In the genomic region with DNA sequence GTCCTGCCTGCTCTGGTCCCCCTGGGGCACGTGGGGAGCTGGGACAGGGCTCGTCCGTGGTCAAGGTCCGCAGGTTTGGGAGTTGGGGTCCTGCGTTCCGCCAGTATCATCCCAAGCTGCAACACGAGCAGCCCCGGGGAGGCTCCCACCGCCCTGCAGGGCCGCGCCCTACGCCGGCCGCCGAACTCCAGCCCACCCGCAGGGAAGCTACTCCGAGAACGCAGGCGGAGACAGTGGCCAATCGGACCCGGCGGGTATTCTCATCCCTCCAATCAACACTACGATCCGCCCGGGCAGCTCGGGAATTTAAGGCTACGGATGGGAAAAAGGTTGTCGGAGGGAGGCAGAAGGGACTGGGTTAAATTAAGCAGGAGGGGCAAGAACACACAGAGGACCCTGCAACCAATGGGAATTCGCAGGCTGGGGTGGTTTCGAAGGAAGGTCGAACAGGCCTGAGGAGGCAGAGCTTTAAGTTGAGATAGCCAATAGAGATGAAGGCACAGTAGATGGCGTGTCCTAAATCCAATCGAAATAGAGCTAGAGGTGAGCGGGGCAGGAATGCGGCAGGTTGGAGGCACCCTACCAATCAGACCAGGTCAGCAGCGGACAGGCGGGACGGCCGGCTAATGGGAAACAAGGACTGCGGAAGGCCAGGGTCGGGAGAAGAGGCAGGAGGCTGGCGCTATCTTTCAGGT, we compare ENCODE assay signal across 8 cellular contexts. TPM values are rescaled to one million over a fixed set of nuclear protein-coding genes. Genes with fewer than 3 reads are reported as not detected.
DNase-seq lines count a peak whose midpoint lies in the region; ATAC-seq and TF ChIP-seq lines count a peak whose summit lies in the region.

No MANE protein-coding gene starts in this region.

- H3K4me2 ChIP-seq in H9 (ENCODE audit: insufficient read depth, insufficient read length, low read length) = peak overlapping the region; percentile 90
- H3K4me2 ChIP-seq in neuronal stem cell (ENCODE audit: insufficient read depth, low read length, poor library complexity, severe bottlenecking) = peak overlapping the region; percentile 95

- peaks cover 33 to 45% (median 42%) of the 10 kb centered on the region in 3 experiments for H3K36me3 Mint-ChIP-seq in H9 (ENCODE audit: insufficient read depth in 1 of 3, low read depth in 3 of 3)

- H3K27ac ChIP-seq in H9 (ENCODE audit: insufficient read length, low read depth, low read length) = peak overlapping the region; percentile 71
- peak overlapping the region; percentile 90 for H3K27ac ChIP-seq in RWPE2 (ENCODE audit: poor library complexity, severe bottlenecking)
- peak overlapping the region; percentile 88 to 95 (median 94) for H3K27ac ChIP-seq in gastroesophageal sphincter
- H3K27ac ChIP-seq in neuronal stem cell (replicated peaks; ENCODE audit: low read length) = peak overlapping the region; percentile 98
- peak overlapping the region; percentile 98 for H3K27ac ChIP-seq in substantia nigra (ENCODE audit: low read depth, low read length, poor library complexity, severe bottlenecking)

- H4K5ac ChIP-seq in H9 (ENCODE audit: insufficient read length, low read depth, low read length) = no peak overlapping the region

- no peak overlapping the region for H3K4me3 Mint-ChIP-seq in H9

- no peaks in the 10 kb centered on the region; the same call in 1 of the 2 replicates for H3K27me3 Mint-ChIP-seq in H9 (ENCODE audit: low read depth)

- H2BK20ac ChIP-seq in H9 (ENCODE audit: low read depth, low read length, poor library complexity, severe bottlenecking) = no peak overlapping the region

- H3K79me1 ChIP-seq in H9 (ENCODE audit: insufficient read depth, low read depth, low read length, poor library complexity, severe bottlenecking) = peaks cover 2% of the 10 kb centered on the region
- peaks cover 2% of the 10 kb centered on the region for H3K79me1 ChIP-seq in neuronal stem cell (ENCODE audit: low read depth, low read length)

- no peak overlapping the region for H3K56ac ChIP-seq in H9 (ENCODE audit: insufficient read length, low read depth, low read length)

- H2BK5ac ChIP-seq in H9 (ENCODE audit: insufficient read length, low read length) (no peak overlapping the region), neuronal stem cell (ENCODE audit: low read length) (peak overlapping the region; percentile 97)

- H3K4me3 ChIP-seq in RWPE2 (ENCODE audit: severe bottlenecking) = peak overlapping the region; percentile 59
- H3K4me3 ChIP-seq in gastroesophageal sphincter = peak overlapping the region; percentile 70 to 76
- H3K4me3 ChIP-seq in neuronal stem cell (ENCODE audit: low read length in 2 of 2) = peak overlapping the region; percentile 67 to 91

- ATAC-seq in RWPE2 (ENCODE audit: low read depth) (peak; percentile 89), gastroesophageal sphincter (peak; percentile 94)

- H3K27me3 ChIP-seq in H9 (ENCODE audit: insufficient read depth, low read length) (no peaks in the 10 kb centered on the region), RWPE2 (ENCODE audit: insufficient read depth, poor library complexity, severe bottlenecking) (no peaks in the 10 kb centered on the region), gastroesophageal sphincter (no peaks in the 10 kb centered on the region), neuronal stem cell (ENCODE audit: control insufficient read depth in 3 of 3, insufficient read depth in 3 of 3, low read depth in 1 of 3, low read length in 3 of 3) (no peaks in the 10 kb centered on the region)

- no peak overlapping the region for H4K91ac ChIP-seq in H9 (ENCODE audit: insufficient read length, low read depth, low read length)
- H4K91ac ChIP-seq in neuronal stem cell (ENCODE audit: low read depth, low read length, poor library complexity) = peak overlapping the region; percentile 69

- peak overlapping the region; percentile 68 for H3K18ac ChIP-seq in H9 (ENCODE audit: insufficient read length, low read depth, low read length)
- H3K18ac ChIP-seq in neuronal stem cell (ENCODE audit: low read length) = peak overlapping the region; percentile 97

- H2AK5ac ChIP-seq in H9 (ENCODE audit: insufficient read length, low read length) (no peak overlapping the region), neuronal stem cell (ENCODE audit: low read depth, low read length) (peak overlapping the region; percentile 99)

- H3K4ac ChIP-seq in H9 (ENCODE audit: low read depth, low read length) = no peak overlapping the region
- peak overlapping the region; percentile 85 for H3K4ac ChIP-seq in neuronal stem cell (ENCODE audit: low read length)

- H4K8ac ChIP-seq in H9 (replicated peaks; ENCODE audit: insufficient read length, low read depth, low read length) (no peak overlapping the region), neuronal stem cell (ENCODE audit: low read depth, low read length) (no peak overlapping the region)

- H2AFZ ChIP-seq in H9 (ENCODE audit: low read length) = no peak overlapping the region
- H2AFZ ChIP-seq in neuronal stem cell (ENCODE audit: low read length) = peak overlapping the region; percentile 74

- H3K9ac ChIP-seq in H9 (ENCODE audit: extremely low read depth, insufficient read length, low read length) = peak overlapping the region; percentile 67
- peak overlapping the region; percentile 92 for H3K9ac ChIP-seq in neuronal stem cell (ENCODE audit: low read depth, low read length, poor library complexity)

- no peaks in the 10 kb centered on the region for H4K20me1 ChIP-seq in H9 (ENCODE audit: control insufficient read depth, insufficient read depth, insufficient read length)

- peak overlapping the region in 1 of 3 experiments; percentile 85; a peak in 4 of 7 replicates for H3K27ac Mint-ChIP-seq in H9

- H3K4me1 ChIP-seq in H9 (ENCODE audit: insufficient read depth, low read length) (peaks cover 3% of the 10 kb centered on the region; the same call in 1 of the 2 replicates), RWPE2 (ENCODE audit: insufficient read depth, poor library complexity, severe bottlenecking) (peaks cover 12% of the 10 kb centered on the region), gastroesophageal sphincter (peaks cover 3 to 58% (median 30%) of the 10 kb centered on the region in 3 donors), neuronal stem cell (ENCODE audit: control insufficient read depth in 2 of 2, insufficient read depth in 1 of 2, low read depth in 1 of 2, low read length in 2 of 2) (peaks cover 6 to 15% of the 10 kb centered on the region in 2 donors)

- TF ChIP-seq POLR2A in gastroesophageal sphincter (IDR thresholded peaks at IDR 0.05) = peak; percentile 34 to 54

- H3K14ac ChIP-seq in H9 (ENCODE audit: insufficient read depth, low read length) (peak overlapping the region; percentile 75; the same call in 1 of the 2 replicates), neuronal stem cell (ENCODE audit: low read length) (peak overlapping the region; percentile 90)

- H2BK15ac ChIP-seq in H9 (ENCODE audit: low read depth, low read length) (no peak overlapping the region), neuronal stem cell (ENCODE audit: low read length) (peak overlapping the region; percentile 98)

- DNase-seq in GDM1 (lab: John Stamatoyannopoulos, UW) (peak; percentile 99), H9 (peak; percentile 100), M059J (ENCODE audit: low read depth) (peak; percentile 99), RWPE2 (ENCODE audit: low spot score) (peak; percentile 99), neuronal stem cell (ENCODE audit: low spot score) (peak; percentile 99), substantia nigra (lab: John Stamatoyannopoulos, UW) (peak in 46 of 49 donors; percentile 56 to 100 (median 99))
- peak; percentile 93 for DNase-seq in activated naive CD4-positive, alpha-beta T cell treated with Interleukin-2 at 50 U/mL for 16 hours

- no peak for TF ChIP-seq CTCF in H9 (conservative IDR thresholded peaks at IDR 0.05)
- TF ChIP-seq CTCF in RWPE2 (IDR thresholded peaks at IDR 0.05; ENCODE audit: poor library complexity, severe bottlenecking) = no peak
- peak in 1 of 4 experiments; percentile 1 for TF ChIP-seq CTCF in gastroesophageal sphincter (IDR thresholded peaks at IDR 0.05)

- peaks cover 2% of the 10 kb centered on the region; the same call in 1 of the 2 replicates for H3K79me2 ChIP-seq in H9 (ENCODE audit: insufficient read depth, low read length)

- H3K23me2 ChIP-seq in H9 (ENCODE audit: insufficient read length, low read depth, low read length, poor library complexity, severe bottlenecking) = peaks cover 23% of the 10 kb centered on the region

- H3K23ac ChIP-seq in H9 (ENCODE audit: insufficient read length, low read depth, low read length) = no peak overlapping the region
- peak overlapping the region; percentile 81 for H3K23ac ChIP-seq in neuronal stem cell (ENCODE audit: low read depth, low read length, poor library complexity)

- H3K9me3 ChIP-seq in H9 (ENCODE audit: control insufficient read depth, low read depth, low read length) (no peaks in the 10 kb centered on the region), RWPE2 (ENCODE audit: severe bottlenecking) (no peaks in the 10 kb centered on the region), gastroesophageal sphincter (no peaks in the 10 kb centered on the region), neuronal stem cell (replicated peaks in 1 of 2; ENCODE audit: control insufficient read depth in 2 of 2, insufficient read depth in 1 of 2, low read depth in 1 of 2, low read length in 2 of 2) (peaks cover 3 to 9% of the 10 kb centered on the region in 2 donors)

- H2BK120ac ChIP-seq in H9 (ENCODE audit: low read depth, low read length, poor library complexity, severe bottlenecking) (no peak overlapping the region), neuronal stem cell (ENCODE audit: low read depth, low read length) (peak overlapping the region; percentile 67)

- peaks cover 20% of the 10 kb centered on the region for H3K36me3 ChIP-seq in RWPE2 (ENCODE audit: low read depth)
- peaks cover 0 to 26% of the 10 kb centered on the region in 2 donors for H3K36me3 ChIP-seq in gastroesophageal sphincter
- H3K36me3 ChIP-seq in neuronal stem cell (replicated peaks in 1 of 2; ENCODE audit: control insufficient read depth in 2 of 2, insufficient read depth in 2 of 2, low read length in 2 of 2) = peaks cover 6 to 36% of the 10 kb centered on the region in 2 donors

- H2BK12ac ChIP-seq in H9 (ENCODE audit: insufficient read length, low read depth, low read length) (no peak overlapping the region), neuronal stem cell (ENCODE audit: low read length) (no peak overlapping the region)

- TF ChIP-seq EP300 in gastroesophageal sphincter (IDR thresholded peaks at IDR 0.05) = no peak

- peaks cover 20 to 22% of the 10 kb centered on the region in 2 experiments for H3K4me1 Mint-ChIP-seq in H9

- peaks cover 5 to 24% of the 10 kb centered on the region in 2 experiments; a peak in 4 of 5 replicates for H3K9me3 Mint-ChIP-seq in H9

- no CpG with 5 or more reads among the region's 42 CpGs for WGBS in H9 (ENCODE audit: extremely low coverage, insufficient read length, low lambda C conversion rate)
- WGBS in gastroesophageal sphincter (ENCODE audit: low coverage in 1 of 2), 2 donors = 0 to 3% methylated on average over 9 to 19 of the region's 42 CpGs
- WGBS in neuronal stem cell (ENCODE audit: extremely low coverage in 2 of 2, insufficient read length in 2 of 2, insufficient replicate concordance in 1 of 2), 2 donors = no CpG with 5 or more reads among the region's 42 CpGs

- no peak overlapping the region for H3T11ph ChIP-seq in H9 (ENCODE audit: low read length)

RNA-seq across cellular contexts. Expression of a gene that starts 0.6 kb away (rescaled TPM):
- 102 and 105 TPM in 2 replicates for total RNA-seq in H9 (2021)
- 30.0 and 38.4 TPM in 2 replicates for total RNA-seq in M059J (2014; rRNA removed; shearing (Covaris generic))
- total RNA-seq in gastroesophageal sphincter = 10 to 100 TPM; 35.1 to 77.5 (median 55.2) TPM
- polyA plus RNA-seq in neuronal stem cell (2013, experiment 1 of 2) = 101 TPM
- polyA plus RNA-seq in neuronal stem cell (2013, experiment 2 of 2) = 98.2 TPM

RNA-seq across cellular contexts. Expression of a gene that starts 16.1 kb away (rescaled TPM):
- total RNA-seq in H9 (2021) (20.7 and 25.4 TPM in 2 replicates), gastroesophageal sphincter (10 to 100 TPM in 2 of 4 donors, 1 to 10 TPM in 2; 1.5 to 16.2 (median 7.6) TPM)
- 0.27 and 1.1 TPM in 2 replicates for total RNA-seq in M059J (2014; rRNA removed; shearing (Covaris generic))
- 51.7 TPM for polyA plus RNA-seq in neuronal stem cell (2013, experiment 1 of 2)
- polyA plus RNA-seq in neuronal stem cell (2013, experiment 2 of 2) = 48.7 TPM

RNA-seq across cellular contexts. Expression of a gene that starts 18.7 kb away (rescaled TPM):
- total RNA-seq in H9 (2021) (1,149 and 1,217 TPM in 2 replicates), gastroesophageal sphincter (1,000 to 10,000 TPM in 2 of 4 donors, 100 to 1,000 TPM in 2; 920 to 1,441 (median 1,060) TPM)
- total RNA-seq in M059J (2014; rRNA removed; shearing (Covaris generic)) = 1,238 and 1,483 TPM in 2 replicates
- polyA plus RNA-seq in neuronal stem cell (2013, experiment 1 of 2) = 682 TPM
- polyA plus RNA-seq in neuronal stem cell (2013, experiment 2 of 2) = 671 TPM

RNA-seq across cellular contexts. Expression of a gene that starts 20.5 kb away (rescaled TPM):
- total RNA-seq in H9 (2021) (13.7 and 15.6 TPM in 2 replicates), gastroesophageal sphincter (10 to 100 TPM; 16.7 to 50.0 (median 26.1) TPM)
- 4.8 and 11.0 TPM in 2 replicates for total RNA-seq in M059J (2014; rRNA removed; shearing (Covaris generic))
- 10.8 TPM for polyA plus RNA-seq in neuronal stem cell (2013, experiment 1 of 2)
- 9.7 TPM for polyA plus RNA-seq in neuronal stem cell (2013, experiment 2 of 2)

RNA-seq across cellular contexts. Expression of a gene that starts 26.9 kb away (rescaled TPM):
- total RNA-seq in H9 (2021) = 134 and 135 TPM in 2 replicates
- total RNA-seq in M059J (2014; rRNA removed; shearing (Covaris generic)) = 27.8 and 30.5 TPM in 2 replicates
- total RNA-seq in gastroesophageal sphincter = 10 to 100 TPM; 67.3 to 98.8 (median 85.9) TPM
- 110 TPM for polyA plus RNA-seq in neuronal stem cell (2013, experiment 1 of 2)
- polyA plus RNA-seq in neuronal stem cell (2013, experiment 2 of 2) = 109 TPM

Comparison
In these comparisons a context has a peak if more than half of its experiments do, and no peak if none do; other contexts are left out.
1. Peak in every context shown above with its lines: DNase-seq, ATAC-seq, H3K4me3 ChIP-seq and H3K27ac ChIP-seq.